22 cellular contexts compared by ENCODE assay signal in the genomic region with DNA sequence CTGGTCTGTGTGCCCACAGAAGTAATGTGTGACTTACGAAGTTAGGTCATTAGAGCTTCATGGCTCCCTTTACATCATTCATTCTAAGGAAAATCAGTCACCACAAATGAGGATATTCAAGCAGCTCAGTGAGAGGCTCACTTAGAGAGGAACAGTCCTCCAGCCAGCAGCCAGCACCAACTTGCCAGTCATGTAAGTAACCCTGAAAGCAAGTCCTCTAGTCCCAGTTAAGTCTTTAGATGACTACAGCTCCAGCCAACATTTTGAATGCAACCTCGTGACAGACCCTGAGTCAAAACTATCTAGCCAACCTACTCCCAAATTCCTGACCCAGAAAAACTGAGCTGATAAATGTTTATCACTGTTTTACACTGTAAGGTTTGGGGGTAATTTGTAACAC.
DNase-seq lines count a peak whose midpoint lies in the region; ATAC-seq and TF ChIP-seq lines count a peak whose summit lies in the region.
"Had no signal": no experiment of that assay in that cellular context is flagged by ENCODE, and none has a peak within 500 bp of the region (broad histone marks: within the 10 kb centered on the region; RNA-seq: fewer than 3 reads in every experiment).

No MANE protein-coding gene starts in this region.

- H3K4me1 ChIP-seq in lower lobe of right lung: peaks cover 5% of the 10 kb centered on the region
- H3K4me1 ChIP-seq: sigmoid colon had no signal

- ATAC-seq in GM19351 (IDR thresholded peaks at IDR 0.05; ENCODE audit: unreplicated experiment) (peak; percentile 51), lower lobe of right lung (peak; percentile 27 to 43), left cardiac atrium (no peak)
- ATAC-seq: esophagus mucosa; HCT116; heart right ventricle; stimulated activated memory B cell treated with anti-CD40 and anti-IgM and Interleukin-4, amounts not matched to agents 10 μg/mL and 1 μg/mL and 100 μg/mL, for 72 hours had no signal

- no peaks in the 10 kb centered on the region for H3K36me3 ChIP-seq in lower lobe of right lung
- H3K36me3 ChIP-seq: heart right ventricle, sigmoid colon had no signal

- H3K27ac Mint-ChIP-seq in activated T-helper 1 cell treated with anti-CD3 and anti-CD28 coated beads, Interleukin-12 subunit alpha, Interleukin-12 subunit beta, Interleukin-2, Interleukin-4 antibody, amounts not matched to agents 30 ng/mL and 10 ng/mL and 1 ng/mL, durations not matched to agents 14 hours and 24 hours and 36 hours: peak overlapping the region; percentile 49
- H3K27ac Mint-ChIP-seq: stimulated activated memory B cell treated with anti-CD40 and anti-IgM and Interleukin-4, amounts not matched to agents 10 μg/mL and 1 μg/mL and 100 μg/mL, for 72 hours; T-helper 2 cell treated with Interferon-gamma antibody and Interleukin-4, amounts not matched to agents 5 μg/mL and 100 μg/mL, for 36 hours had no signal

- H3K36me3 Mint-ChIP-seq in activated T-helper 1 cell treated with anti-CD3 and anti-CD28 coated beads, Interleukin-12 subunit alpha, Interleukin-12 subunit beta, Interleukin-2, Interleukin-4 antibody, amounts not matched to agents 30 ng/mL and 10 ng/mL and 1 ng/mL, durations not matched to agents 14 hours and 24 hours and 36 hours (ENCODE audit: low read depth): peaks cover 3% of the 10 kb centered on the region
- H3K36me3 Mint-ChIP-seq: stimulated activated memory B cell treated with anti-CD40 and anti-IgM and Interleukin-4, amounts not matched to agents 10 μg/mL and 1 μg/mL and 100 μg/mL, for 72 hours had no signal

- no peaks in the 10 kb centered on the region for H3K27me3 Mint-ChIP-seq in activated T-helper 1 cell treated with anti-CD3 and anti-CD28 coated beads, Interleukin-12 subunit alpha, Interleukin-12 subunit beta, Interleukin-2, Interleukin-4 antibody, amounts not matched to agents 30 ng/mL and 10 ng/mL and 1 ng/mL, durations not matched to agents 14 hours and 24 hours and 36 hours (ENCODE audit: insufficient read depth)
- H3K27me3 Mint-ChIP-seq: CD4-positive, alpha-beta memory T cell; stimulated activated memory B cell treated with anti-CD40 and anti-IgM and Interleukin-4, amounts not matched to agents 10 μg/mL and 1 μg/mL and 100 μg/mL, for 72 hours had no signal

- no peaks in the 10 kb centered on the region for H3K9me3 Mint-ChIP-seq in activated T-helper 1 cell treated with anti-CD3 and anti-CD28 coated beads, Interleukin-12 subunit alpha, Interleukin-12 subunit beta, Interleukin-2, Interleukin-4 antibody, amounts not matched to agents 30 ng/mL and 10 ng/mL and 1 ng/mL, durations not matched to agents 14 hours and 24 hours and 36 hours
- H3K9me3 Mint-ChIP-seq: CD4-positive, alpha-beta memory T cell; stimulated activated memory B cell treated with anti-CD40 and anti-IgM and Interleukin-4, amounts not matched to agents 10 μg/mL and 1 μg/mL and 100 μg/mL, for 72 hours; T-helper 2 cell treated with Interferon-gamma antibody and Interleukin-4, amounts not matched to agents 5 μg/mL and 100 μg/mL, for 36 hours had no signal

- intact Hi-C loops in activated T-helper 1 cell treated with anti-CD3 and anti-CD28 coated beads, Interleukin-12 subunit alpha, Interleukin-12 subunit beta, Interleukin-2, Interleukin-4 antibody, amounts not matched to agents 30 ng/mL and 10 ng/mL and 1 ng/mL, durations not matched to agents 14 hours and 24 hours and 36 hours (cut with micrococcal nuclease): loop anchor here (5.0 kb wide), 1 partner anchor 88 kb away; no protein-coding TSS in a partner anchor
- intact Hi-C loops in lower lobe of right lung (cut with DNase I): no loop called here
- intact Hi-C loops in left cardiac atrium (cut with DNase I): no loop called here

- H3K4me1 Mint-ChIP-seq in activated T-helper 1 cell treated with anti-CD3 and anti-CD28 coated beads, Interleukin-12 subunit alpha, Interleukin-12 subunit beta, Interleukin-2, Interleukin-4 antibody, amounts not matched to agents 30 ng/mL and 10 ng/mL and 1 ng/mL, durations not matched to agents 14 hours and 24 hours and 36 hours (ENCODE audit: low read depth): peaks cover 28% of the 10 kb centered on the region

- H3K4me3 ChIP-seq in lower lobe of right lung: no peak overlapping the region
- H3K4me3 ChIP-seq in foreskin fibroblast (ENCODE audit: low read depth in 1 of 2, low read length in 2 of 2): no peak overlapping the region
- H3K4me3 ChIP-seq: heart right ventricle, sigmoid colon had no signal

- H3K9me3 ChIP-seq in lower lobe of right lung: no peaks in the 10 kb centered on the region
- H3K9me3 ChIP-seq: sigmoid colon had no signal

- H3K27me3 ChIP-seq in lower lobe of right lung (ENCODE audit: low read depth): no peaks in the 10 kb centered on the region
- H3K27me3 ChIP-seq: heart right ventricle, sigmoid colon had no signal

- no peak overlapping the region for H3K27ac ChIP-seq in lower lobe of right lung
- H3K27ac ChIP-seq: heart right ventricle, KMS-11, sigmoid colon had no signal

- H3K4me3 Mint-ChIP-seq in activated T-helper 1 cell treated with anti-CD3 and anti-CD28 coated beads, Interleukin-12 subunit alpha, Interleukin-12 subunit beta, Interleukin-2, Interleukin-4 antibody, amounts not matched to agents 30 ng/mL and 10 ng/mL and 1 ng/mL, durations not matched to agents 14 hours and 24 hours and 36 hours: no peak overlapping the region
- H3K4me3 Mint-ChIP-seq: CD4-positive, alpha-beta memory T cell; stimulated activated memory B cell treated with anti-CD40 and anti-IgM and Interleukin-4, amounts not matched to agents 10 μg/mL and 1 μg/mL and 100 μg/mL, for 72 hours; T-helper 2 cell treated with Interferon-gamma antibody and Interleukin-4, amounts not matched to agents 5 μg/mL and 100 μg/mL, for 36 hours had no signal

- TF ChIP-seq CTCF in lower lobe of right lung (IDR thresholded peaks at IDR 0.05): no peak
- no peak for TF ChIP-seq CTCF in foreskin fibroblast (IDR thresholded peaks at IDR 0.05; ENCODE audit: low read depth, low read length)

- peak; percentile 14 to 38 for DNase-seq in activated CD4-positive, alpha-beta T cell treated with anti-CD3 and anti-CD28 coated beads, Interleukin-2, amount 50 U/mL, for 48 hours
- no peak for DNase-seq in activated CD4-positive, alpha-beta T cell treated with anti-CD3 and anti-CD28 coated beads, Interleukin-2, amount 50 U/mL, for 4 hours
- DNase-seq in activated T-helper 1 cell treated with anti-CD3 and anti-CD28 coated beads, Interleukin-12 subunit alpha, Interleukin-12 subunit beta, Interleukin-2, Interleukin-4 antibody, amounts not matched to agents 30 ng/mL and 10 ng/mL and 1 ng/mL, durations not matched to agents 14 hours and 24 hours and 36 hours (ENCODE audit: low spot score): no peak
- DNase-seq in lower lobe of right lung (no peak), NCI-H2171 (lab: John Stamatoyannopoulos, UW) (no peak), foreskin fibroblast (no peak), left cardiac atrium (no peak)
- DNase-seq: CD4-positive, alpha-beta memory T cell; cortex of kidney; heart right ventricle; kidney; midbrain; NCI-H1417 treated with DMSO at 0.1 percent for 48 hours; occipital lobe; SIG-M5; sigmoid colon had no signal

Comparison
In these comparisons a context has a peak if more than half of its experiments do, and no peak if none do; other contexts are left out.
1. DNase-seq: peak in activated CD4-positive, alpha-beta T cell treated with anti-CD3 and anti-CD28 coated beads, Interleukin-2, amount 50 U/mL, for 48 hours (2 of 2); none in activated CD4-positive, alpha-beta T cell treated with anti-CD3 and anti-CD28 coated beads, Interleukin-2, amount 50 U/mL, for 4 hours (0 of 2), activated T-helper 1 cell treated with anti-CD3 and anti-CD28 coated beads, Interleukin-12 subunit alpha, Interleukin-12 subunit beta, Interleukin-2, Interleukin-4 antibody, amounts not matched to agents 30 ng/mL and 10 ng/mL and 1 ng/mL, durations not matched to agents 14 hours and 24 hours and 36 hours (single experiment), lower lobe of right lung (single experiment), NCI-H2171 (single experiment), foreskin fibroblast (0 of 2) and left cardiac atrium (single experiment).
2. ATAC-seq: peak in GM19351 (single experiment) and lower lobe of right lung (2 of 2); none in left cardiac atrium (0 of 2).